ENCODE assay signal across 13 cellular contexts in genomic region chr11:86249307-86250098, GRCh38. TPM values are rescaled to one million over a fixed set of nuclear protein-coding genes. Genes with fewer than 3 reads are reported as not detected.
DNase-seq lines count a peak whose midpoint lies in the region; ATAC-seq, FAIRE-seq and TF ChIP-seq lines count a peak whose summit lies in the region.
"Had no signal": no experiment of that assay in that cellular context is flagged by ENCODE, and none has a peak within 500 bp of the region (broad histone marks: within the 10 kb centered on the region; RNA-seq: fewer than 3 reads in every experiment).

No MANE protein-coding gene starts in this region.

- 37% methylated on average over 3 of the region's 3 CpGs for WGBS in K562 (ENCODE audit: insufficient coverage, low coverage, missing lambda C conversion rate)

- ATAC-seq in Right ventricle myocardium inferior (no peak), K562 (no peak), GM18502 (IDR thresholded peaks at IDR 0.05; ENCODE audit: poor library complexity, unreplicated experiment) (no peak)

- intact Hi-C loops in Right ventricle myocardium inferior (cut with DNase I) (loop anchor here (5.0 kb wide), 1 partner anchor 53 kb away; the partner anchor contains the start of gene HIKESHI), K562 (cut with micrococcal nuclease) (loop anchor here (10.0 kb wide), 1 partner anchor 585 kb away; the partner anchor contains the start of gene CREBZF)

- H3K9ac ChIP-seq in OCI-LY1 (ENCODE audit: low read length): no peak overlapping the region; the same call in 1 of the 2 replicates
- no peak overlapping the region for H3K9ac ChIP-seq in K562 (ENCODE audit: insufficient read depth in 1 of 2, low read depth in 2 of 2, low read length in 2 of 2)
- no peak overlapping the region for H3K9ac ChIP-seq in stomach smooth muscle (ENCODE audit: low read length in 2 of 2)

- H3K4me3 ChIP-seq in cardiac muscle cell (peak overlapping the region; percentile 1), OCI-LY1 (ENCODE audit: low read depth, low read length, poor library complexity, severe bottlenecking) (peak overlapping the region; percentile 16), K562 (no peak overlapping the region), stomach smooth muscle (ENCODE audit: low read length in 2 of 2) (peak overlapping the region; percentile 9 to 63)

- CTCF ChIA-PET in K562 (lab: Yijun Ruan, JAX; ENCODE audit: low intra/inter-chr PET ratio): interaction anchor here (0.7 kb wide), 1 partner anchor 244 kb away, joined by 3 read pairs; no protein-coding TSS in a partner anchor

- DNase-seq in cardiac muscle cell (ENCODE audit: low read depth in 1 of 2, low spot score in 1 of 2): no peak
- DNase-seq in Right ventricle myocardium inferior (ENCODE audit: missing footprints): no peak
- DNase-seq in K562 (ENCODE audit: extremely low read depth in 1 of 4, low spot score in 3 of 4): no peak
- DNase-seq in RCC 7860 (ENCODE audit: low spot score): no peak
- DNase-seq in DMS153 (lab: John Stamatoyannopoulos, UW): no peak
- DNase-seq: activated CD4-positive, alpha-beta T cell treated with anti-CD3 and anti-CD28 coated beads, Interleukin-2, amount 50 U/mL, for 4 hours; BE2C; immature natural killer cell; NCI-H187 had no signal

- TF ChIP-seq POLR2A in K562 (conservative IDR thresholded peaks at IDR 0.05): no peak

- no peaks in the 10 kb centered on the region for H3K9me1 ChIP-seq in K562 (ENCODE audit: control insufficient read depth, insufficient read depth, low read length)

- TF ChIP-seq CTCF in cardiac muscle cell (IDR thresholded peaks at IDR 0.05; ENCODE audit: low read depth, low read length): no peak
- TF ChIP-seq CTCF in OCI-LY1 (IDR thresholded peaks at IDR 0.05; ENCODE audit: low read length): no peak
- TF ChIP-seq CTCF in K562 (IDR thresholded peaks at IDR 0.05 in 2 of 3, conservative IDR thresholded peaks at IDR 0.05 in 1 of 3; ENCODE audit: insufficient read depth in 2 of 3, low read depth in 1 of 3, low read length in 3 of 3): no peak

- peaks cover 35% of the 10 kb centered on the region for H3K4me1 ChIP-seq in cardiac muscle cell (ENCODE audit: low read depth)
- peaks cover 55% of the 10 kb centered on the region for H3K4me1 ChIP-seq in OCI-LY1 (ENCODE audit: insufficient read depth, low read length, severe bottlenecking)
- H3K4me1 ChIP-seq in K562 (replicated peaks in 1 of 2; ENCODE audit: control insufficient read depth in 2 of 2, insufficient read depth in 2 of 2, low read length in 2 of 2): peaks cover 3 to 14% of the 10 kb centered on the region in 2 experiments; a peak in 3 of 5 replicates
- H3K4me1 ChIP-seq in stomach smooth muscle (ENCODE audit: control insufficient read depth, insufficient read depth, low read length): no peaks in the 10 kb centered on the region
- H3K4me1 ChIP-seq: BE2C had no signal

- BruUV-seq in K562 (replicated peaks; lab: Mats Ljungman, UMichigan): no TSS peak

- H4K20me1 ChIP-seq in OCI-LY1 (ENCODE audit: insufficient read depth, low read length): no peaks in the 10 kb centered on the region
- H4K20me1 ChIP-seq in K562 (replicated peaks; ENCODE audit: control insufficient read depth, insufficient read depth, low read length): peaks cover 15% of the 10 kb centered on the region

- TF ChIP-seq RAD21 in K562 (CRISPR knock-in tag; conservative IDR thresholded peaks at IDR 0.05 in 1 of 2, IDR thresholded peaks at IDR 0.05 in 1 of 2): no peak

- TF ChIP-seq EP300 in K562 (IDR thresholded peaks at IDR 0.05; ENCODE audit: low read length): no peak

- H3K79me2 ChIP-seq in OCI-LY1 (ENCODE audit: insufficient read depth, low read length): peaks cover 84% of the 10 kb centered on the region
- H3K79me2 ChIP-seq in K562 (ENCODE audit: control insufficient read depth, insufficient read depth, low read length): peaks cover 87% of the 10 kb centered on the region

- POLR2A ChIA-PET in K562 (lab: Yijun Ruan, JAX): interaction anchor here (0.6 to 1.2 kb wide), 3 partner anchors 211 to 255 kb away, joined by 3 read pairs; no protein-coding TSS in a partner anchor

- H3K27me3 ChIP-seq in cardiac muscle cell (no peaks in the 10 kb centered on the region), OCI-LY1 (ENCODE audit: insufficient read depth, low read length) (no peaks in the 10 kb centered on the region), K562 (ENCODE audit: control insufficient read depth in 2 of 2, insufficient read depth in 2 of 2, low read length in 2 of 2) (no peaks in the 10 kb centered on the region), stomach smooth muscle (ENCODE audit: control insufficient read depth in 1 of 2, insufficient read depth in 2 of 2, low read length in 2 of 2) (no peaks in the 10 kb centered on the region)
- H3K27me3 ChIP-seq: BE2C had no signal

- H3K36me3 ChIP-seq in cardiac muscle cell (peaks cover 3% of the 10 kb centered on the region), OCI-LY1 (ENCODE audit: insufficient read depth, low read length) (peaks cover 25% of the 10 kb centered on the region), K562 (ENCODE audit: control insufficient read depth, insufficient read depth, low read length) (peaks cover 41% of the 10 kb centered on the region; the same call in 2 of the 3 replicates), stomach smooth muscle (ENCODE audit: control insufficient read depth in 2 of 2, insufficient read depth in 2 of 2, low read length in 2 of 2) (no peaks in the 10 kb centered on the region)

- H2AFZ ChIP-seq in OCI-LY1 (ENCODE audit: low read length) (no peak overlapping the region), K562 (ENCODE audit: low read depth, low read length) (no peak overlapping the region)

- FAIRE-seq in K562 (lab: Jason Lieb, UNC): no peak
- no peak for FAIRE-seq in RCC 7860 (lab: Jason Lieb, UNC)
- FAIRE-seq: colon had no signal

- H3K4me2 ChIP-seq in OCI-LY1 (ENCODE audit: low read length): peak overlapping the region; percentile 99
- no peak overlapping the region for H3K4me2 ChIP-seq in K562 (ENCODE audit: insufficient read depth, low read length)

- H3K9me3 ChIP-seq in cardiac muscle cell (ENCODE audit: low read depth) (no peaks in the 10 kb centered on the region), OCI-LY1 (ENCODE audit: low read length) (no peaks in the 10 kb centered on the region), K562 (replicated peaks; ENCODE audit: control insufficient read depth, insufficient read depth, low read depth, low read length) (no peaks in the 10 kb centered on the region), stomach smooth muscle (ENCODE audit: control insufficient read depth in 2 of 2, low read length in 2 of 2) (no peaks in the 10 kb centered on the region)
- H3K9me3 ChIP-seq: BE2C had no signal

- in situ Hi-C loops in K562 (cut with MboI): no loop called here

- H3K9me2 ChIP-seq in OCI-LY1 (ENCODE audit: low read depth, low read length): no peaks in the 10 kb centered on the region

- peak overlapping the region; percentile 26 for H3K27ac ChIP-seq in cardiac muscle cell
- peak overlapping the region; percentile 29 for H3K27ac ChIP-seq in OCI-LY1 (ENCODE audit: low read depth, low read length, poor library complexity, severe bottlenecking)
- no peak overlapping the region for H3K27ac ChIP-seq in K562 (ENCODE audit: extremely low read depth, low read depth, low read length)
- no peak overlapping the region for H3K27ac ChIP-seq in stomach smooth muscle (ENCODE audit: low read length)

- H3F3A ChIP-seq in OCI-LY1 (ENCODE audit: insufficient read depth, low read length): no peaks in the 10 kb centered on the region

TF ChIP-seq in K562, 482 proteins besides CTCF, POLR2A, EP300 and RAD21 (continues in another document):
- peak; percentile 40 for TF ChIP-seq CBFA2T3 (IDR thresholded peaks at IDR 0.05)

RNA-seq across cellular contexts. Expression of gene EED, which starts 5.0 kb away (rescaled TPM):
- total RNA-seq in cardiac muscle cell (15.7 and 24.0 TPM in 2 replicates), Right ventricle myocardium inferior (12.7 TPM), K562 (2014; rRNA removed) (33.0 and 34.4 TPM in 2 replicates), K562 (2014; rRNA removed; fragmentation: Illumina TruSeq; extraction: Trizol) (57.1 and 62.6 TPM in 2 replicates), K562 (2015; rRNA removed; fragmentation: Illumina TruSeq; extraction: Trizol) (51.5 and 55.1 TPM in 2 replicates), K562 (2021) (47.4 and 47.8 TPM in 2 replicates)
- polyA plus RNA-seq in cardiac muscle cell (30.1 and 50.4 TPM in 2 replicates), K562 (2011; rRNA removed) (61.6 and 99.5 TPM in 2 replicates), K562 (2014; fragmentation: Illumina TruSeq; extraction: Trizol) (41.9 and 43.1 TPM in 2 replicates), K562 (2014; fragmentation: Nextera tagmentation; extraction: Ambion mirVana) (100 to 1,000 TPM; 108 to 110 TPM), K562 (2014; rRNA removed) (47.3 and 48.0 TPM in 2 replicates)
- 50.8 and 171 TPM in 2 replicates for total RNA-seq in K562 (2011; cell fraction: chromatin; rRNA removed; ENCODE audit: low replicate concordance)
- 21.7 and 26.6 TPM in 2 replicates for total RNA-seq in K562 (2011; cell fraction: nucleolus; rRNA removed)
- 72.6 and 106 TPM in 2 replicates for total RNA-seq in K562 (2011; cell fraction: nucleoplasm; rRNA removed)
- 16.1 and 24.9 TPM in 2 replicates for polyA plus RNA-seq in K562 (2011; cell fraction: cytosol; rRNA removed)
- 39.1 and 51.7 TPM in 2 replicates for polyA plus RNA-seq in K562 (2011; cell fraction: nucleus; rRNA removed)
- polyA plus RNA-seq in K562 (2012): 32.5 and 74.9 TPM in 2 replicates
- 67.8 and 85.7 TPM in 2 replicates for polyA minus RNA-seq in K562 (2011; rRNA and poly(A)+ RNA removed)
- polyA minus RNA-seq in K562 (2011; cell fraction: cytosol; rRNA and poly(A)+ RNA removed): 20.5 and 31.8 TPM in 2 replicates
- polyA minus RNA-seq in K562 (2011; cell fraction: nucleus; rRNA and poly(A)+ RNA removed): 45.6 and 53.3 TPM in 2 replicates

RNA-seq across cellular contexts. Expression of gene HIKESHI, which starts 52.5 kb away (rescaled TPM):
- total RNA-seq in cardiac muscle cell (39.8 and 55.8 TPM in 2 replicates), Right ventricle myocardium inferior (51.5 TPM), K562 (2014; rRNA removed) (33.2 and 41.6 TPM in 2 replicates), K562 (2014; rRNA removed; fragmentation: Illumina TruSeq; extraction: Trizol) (56.9 and 62.7 TPM in 2 replicates), K562 (2015; rRNA removed; fragmentation: Illumina TruSeq; extraction: Trizol) (50.6 and 58.5 TPM in 2 replicates), K562 (2021) (44.5 and 50.3 TPM in 2 replicates)
- polyA plus RNA-seq in cardiac muscle cell (98.4 and 111 TPM in 2 replicates), K562 (2011; rRNA removed) (151 and 179 TPM in 2 replicates), K562 (2014; fragmentation: Illumina TruSeq; extraction: Trizol) (54.2 and 55.5 TPM in 2 replicates), K562 (2014; fragmentation: Nextera tagmentation; extraction: Ambion mirVana) (100 to 1,000 TPM; 183 to 196 TPM), K562 (2014; rRNA removed) (55.0 and 66.1 TPM in 2 replicates)
- total RNA-seq in K562 (2011; cell fraction: chromatin; rRNA removed; ENCODE audit: low replicate concordance): 35.6 and 59.4 TPM in 2 replicates
- total RNA-seq in K562 (2011; cell fraction: nucleolus; rRNA removed): 24.7 and 28.0 TPM in 2 replicates
- total RNA-seq in K562 (2011; cell fraction: nucleoplasm; rRNA removed): 38.5 and 43.4 TPM in 2 replicates
- polyA plus RNA-seq in K562 (2011; cell fraction: cytosol; rRNA removed): 66.9 and 70.7 TPM in 2 replicates
- polyA plus RNA-seq in K562 (2011; cell fraction: nucleus; rRNA removed): 126 and 221 TPM in 2 replicates
- 55.3 and 62.5 TPM in 2 replicates for polyA plus RNA-seq in K562 (2012)
- polyA minus RNA-seq in K562 (2011; rRNA and poly(A)+ RNA removed): 58.4 and 60.5 TPM in 2 replicates
- polyA minus RNA-seq in K562 (2011; cell fraction: cytosol; rRNA and poly(A)+ RNA removed): 18.7 and 21.0 TPM in 2 replicates
- 15.2 and 25.2 TPM in 2 replicates for polyA minus RNA-seq in K562 (2011; cell fraction: nucleus; rRNA and poly(A)+ RNA removed)

Comparison
In these comparisons a context has a peak if more than half of its experiments do, and no peak if none do; other contexts are left out.
1. H3K27ac ChIP-seq: peak in cardiac muscle cell (single experiment) and OCI-LY1 (single experiment); none in K562 (single experiment) and stomach smooth muscle (single experiment).